16 cellular contexts compared by ENCODE assay signal in the genomic region with DNA sequence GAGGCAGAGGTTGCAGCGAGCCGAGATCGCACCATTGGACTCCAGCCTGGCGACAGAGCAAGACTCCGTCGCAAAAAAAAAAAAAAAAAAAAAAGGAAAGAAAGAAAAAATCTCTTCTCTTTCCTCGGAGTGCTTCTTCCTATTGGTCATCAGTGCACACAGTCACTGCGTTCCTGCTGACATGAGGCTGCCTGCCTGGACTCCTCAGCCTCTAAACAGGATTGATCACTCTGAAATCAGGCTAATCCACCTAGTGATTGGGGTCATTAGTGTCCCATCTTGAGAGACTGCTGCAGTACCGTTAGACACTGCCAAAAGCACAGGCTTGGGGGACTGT. TPM values are rescaled to one million over a fixed set of nuclear protein-coding genes. Genes with fewer than 3 reads are reported as not detected.
DNase-seq lines count a peak whose midpoint lies in the region; ATAC-seq, FAIRE-seq and TF ChIP-seq lines count a peak whose summit lies in the region.
"Had no signal": no experiment of that assay in that cellular context is flagged by ENCODE, and none has a peak within 500 bp of the region (broad histone marks: within the 10 kb centered on the region; RNA-seq: fewer than 3 reads in every experiment).

No MANE protein-coding gene starts in this region.

- H3K4me3 ChIP-seq in right cardiac atrium (ENCODE audit: low read length) (no peak overlapping the region), kidney (ENCODE audit: low read length in 2 of 2) (no peak overlapping the region)
- no peak overlapping the region for H3K4me3 ChIP-seq in CD4-positive, alpha-beta memory T cell (ENCODE audit: low read length in 2 of 2)
- H3K4me3 ChIP-seq: PC-9, upper lobe of right lung had no signal

- H3K27ac Mint-ChIP-seq in endothelial cell (ENCODE audit: unreplicated experiment) (peak overlapping the region; percentile 13), osteocyte (ENCODE audit: unreplicated experiment) (peak overlapping the region; percentile 89)
- H3K27ac Mint-ChIP-seq in CD4-positive, alpha-beta memory T cell, result peak overlapping the region in 2 of 7 donors; percentile 48 to 78
- H3K27ac Mint-ChIP-seq: activated CD4-positive, alpha-beta memory T cell treated with anti-CD3 and anti-CD28 coated beads for 36 hours; activated naive CD8-positive, alpha-beta T cell treated with anti-CD3 and anti-CD28 coated beads, Interleukin-2, amount 10 ng/mL, durations not matched to agents 7 days and 5 days; activated T-cell treated with anti-CD3 and anti-CD28 coated beads, Interleukin-2, amount 50 U/mL, for 72 hours had no signal

- H3K27ac ChIP-seq in right cardiac atrium (ENCODE audit: low read length) (peak overlapping the region; percentile 54), kidney (ENCODE audit: low read depth in 2 of 2, low read length in 2 of 2) (no peak overlapping the region)
- H3K27ac ChIP-seq in CD4-positive, alpha-beta memory T cell (ENCODE audit: low read depth, low read length), result no peak overlapping the region
- H3K27ac ChIP-seq: PC-9, upper lobe of right lung had no signal

- H3K4me1 ChIP-seq in right cardiac atrium (ENCODE audit: control insufficient read depth, insufficient read depth, low read length) (peaks cover 6% of the 10 kb centered on the region), kidney (ENCODE audit: control insufficient read depth in 1 of 2, insufficient read depth in 1 of 2, low read depth in 1 of 2, low read length in 2 of 2) (peaks cover 0 to 2% of the 10 kb centered on the region in 2 donors)
- no peaks in the 10 kb centered on the region for H3K4me1 ChIP-seq in CD4-positive, alpha-beta memory T cell (ENCODE audit: insufficient read depth, low read length)

- no peaks in the 10 kb centered on the region for H3K9me3 Mint-ChIP-seq in endothelial cell (ENCODE audit: unreplicated experiment)
- H3K9me3 Mint-ChIP-seq in osteocyte (ENCODE audit: unreplicated experiment), result no peaks in the 10 kb centered on the region
- H3K9me3 Mint-ChIP-seq in CD4-positive, alpha-beta memory T cell, result no peaks in the 10 kb centered on the region
- H3K9me3 Mint-ChIP-seq: activated CD4-positive, alpha-beta memory T cell treated with anti-CD3 and anti-CD28 coated beads for 36 hours; activated naive CD8-positive, alpha-beta T cell treated with anti-CD3 and anti-CD28 coated beads, Interleukin-2, amount 10 ng/mL, durations not matched to agents 7 days and 5 days; activated T-cell treated with anti-CD3 and anti-CD28 coated beads, Interleukin-2, amount 50 U/mL, for 72 hours; central memory CD8-positive, alpha-beta T cell had no signal

- no peak for FAIRE-seq in kidney (lab: Jason Lieb, UNC)
- FAIRE-seq: islet of Langerhans, TTC549 had no signal

- DNase-seq in right cardiac atrium (no peak), cardiac septum (ENCODE audit: low spot score) (no peak), endothelial cell (ENCODE audit: low spot score) (no peak), osteocyte (ENCODE audit: extremely low spot score, unreplicated experiment) (no peak), kidney (no peak)
- no peak for DNase-seq in CD4-positive, alpha-beta memory T cell
- DNase-seq: activated CD4-positive, alpha-beta memory T cell treated with anti-CD3 and anti-CD28 coated beads for 36 hours; activated naive CD8-positive, alpha-beta T cell treated with anti-CD3 and anti-CD28 coated beads, Interleukin-2, amount 10 ng/mL, durations not matched to agents 7 days and 5 days; activated T-cell treated with anti-CD3 and anti-CD28 coated beads, Interleukin-2, amount 50 U/mL, for 72 hours; upper lobe of right lung had no signal

- H3K4me3 Mint-ChIP-seq in endothelial cell (ENCODE audit: unreplicated experiment), result no peak overlapping the region
- no peak overlapping the region for H3K4me3 Mint-ChIP-seq in osteocyte (ENCODE audit: unreplicated experiment)
- H3K4me3 Mint-ChIP-seq in CD4-positive, alpha-beta memory T cell, result no peak overlapping the region
- H3K4me3 Mint-ChIP-seq: activated CD4-positive, alpha-beta memory T cell treated with anti-CD3 and anti-CD28 coated beads for 36 hours; activated naive CD8-positive, alpha-beta T cell treated with anti-CD3 and anti-CD28 coated beads, Interleukin-2, amount 10 ng/mL, durations not matched to agents 7 days and 5 days; activated T-cell treated with anti-CD3 and anti-CD28 coated beads, Interleukin-2, amount 50 U/mL, for 72 hours; central memory CD8-positive, alpha-beta T cell had no signal

- CTCF ChIA-PET in CD4-positive, alpha-beta memory T cell (lab: Charles Lee; ENCODE audit: partially characterized antibody), result interaction anchor here (0.7 kb wide), 1 partner anchor 25 kb away, joined by 3 read pairs; no protein-coding TSS in a partner anchor

- intact Hi-C loops in right cardiac atrium (cut with DNase I) (no loop called here), cardiac septum (cut with DNase I) (no loop called here), kidney (cut with DNase I) (no loop called here)
- intact Hi-C loops in CD4-positive, alpha-beta memory T cell (cut with micrococcal nuclease), result no loop called here

- WGBS in right cardiac atrium, result 67% methylated on average over 9 of the region's 9 CpGs

- ATAC-seq in right cardiac atrium (no peak), HG03442 (IDR thresholded peaks at IDR 0.05; ENCODE audit: unreplicated experiment) (no peak), GM21619 (IDR thresholded peaks at IDR 0.05; ENCODE audit: unreplicated experiment) (no peak)
- ATAC-seq: activated T-cell treated with anti-CD3 and anti-CD28 coated beads, Interleukin-2, amount 50 U/mL, for 72 hours; upper lobe of right lung had no signal

- no peaks in the 10 kb centered on the region for H3K4me1 Mint-ChIP-seq in endothelial cell (ENCODE audit: unreplicated experiment)
- peaks cover 34% of the 10 kb centered on the region for H3K4me1 Mint-ChIP-seq in osteocyte (ENCODE audit: unreplicated experiment)
- H3K4me1 Mint-ChIP-seq in CD4-positive, alpha-beta memory T cell, result no peaks in the 10 kb centered on the region
- H3K4me1 Mint-ChIP-seq: activated naive CD8-positive, alpha-beta T cell treated with anti-CD3 and anti-CD28 coated beads, Interleukin-2, amount 10 ng/mL, durations not matched to agents 7 days and 5 days had no signal

- TF ChIP-seq CTCF in endothelial cell (IDR thresholded peaks at IDR 0.05; ENCODE audit: unreplicated experiment), result no peak
- no peak for TF ChIP-seq CTCF in osteocyte (IDR thresholded peaks at IDR 0.05)
- TF ChIP-seq CTCF in kidney (IDR thresholded peaks at IDR 0.05; ENCODE audit: borderline replicate concordance, extremely low read depth, insufficient read depth), result no peak

- H3K27me3 ChIP-seq in right cardiac atrium (ENCODE audit: control insufficient read depth, insufficient read depth), result no peaks in the 10 kb centered on the region
- H3K27me3 ChIP-seq in CD4-positive, alpha-beta memory T cell (ENCODE audit: insufficient read depth, low read length), result no peaks in the 10 kb centered on the region
- H3K27me3 ChIP-seq: upper lobe of right lung had no signal

- POLR2A ChIA-PET in CD4-positive, alpha-beta memory T cell (lab: Charles Lee; ENCODE audit: partially characterized antibody), result no interaction called here

- H3K9me3 ChIP-seq in right cardiac atrium (ENCODE audit: control insufficient read depth, low read length), result no peaks in the 10 kb centered on the region
- no peaks in the 10 kb centered on the region for H3K9me3 ChIP-seq in CD4-positive, alpha-beta memory T cell (ENCODE audit: control insufficient read depth in 1 of 2, low read length in 2 of 2)
- no peaks in the 10 kb centered on the region for H3K9me3 ChIP-seq in kidney (ENCODE audit: control insufficient read depth in 1 of 2, low read length in 2 of 2)
- H3K9me3 ChIP-seq: upper lobe of right lung had no signal

- no peak overlapping the region for H3K9ac ChIP-seq in kidney (ENCODE audit: low read length in 2 of 2)

- H3K27me3 Mint-ChIP-seq in endothelial cell (ENCODE audit: unreplicated experiment) (peaks cover 11% of the 10 kb centered on the region), osteocyte (ENCODE audit: unreplicated experiment) (no peaks in the 10 kb centered on the region)
- no peaks in the 10 kb centered on the region for H3K27me3 Mint-ChIP-seq in CD4-positive, alpha-beta memory T cell
- H3K27me3 Mint-ChIP-seq: activated CD4-positive, alpha-beta memory T cell treated with anti-CD3 and anti-CD28 coated beads for 36 hours; activated naive CD8-positive, alpha-beta T cell treated with anti-CD3 and anti-CD28 coated beads, Interleukin-2, amount 10 ng/mL, durations not matched to agents 7 days and 5 days; central memory CD8-positive, alpha-beta T cell had no signal

- H3K36me3 Mint-ChIP-seq in endothelial cell (ENCODE audit: low read depth, unreplicated experiment), result peaks cover 51% of the 10 kb centered on the region
- H3K36me3 Mint-ChIP-seq in osteocyte (ENCODE audit: unreplicated experiment), result peaks cover 42% of the 10 kb centered on the region
- peaks cover 54 to 79% of the 10 kb centered on the region in 2 donors for H3K36me3 Mint-ChIP-seq in CD4-positive, alpha-beta memory T cell

- H3K36me3 ChIP-seq in CD4-positive, alpha-beta memory T cell (ENCODE audit: insufficient read depth, low read length), result peaks cover 82% of the 10 kb centered on the region
- H3K36me3 ChIP-seq in kidney (ENCODE audit: control insufficient read depth in 1 of 2, insufficient read depth in 2 of 2, low read length in 2 of 2), result peaks cover 63 to 78% of the 10 kb centered on the region in 2 donors

RNA-seq across cellular contexts. Expression of gene PLCD3, which starts 30.8 kb away (rescaled TPM):
- 100 to 1,000 TPM in 3 of 4 donors, 10 to 100 TPM in 1; 94.2 to 164 (median 138) TPM for total RNA-seq in right cardiac atrium
- polyA plus RNA-seq in right cardiac atrium, result 100 TPM
- total RNA-seq in cardiac septum, result 87.6 TPM
- 9.7 TPM for total RNA-seq in endothelial cell (ENCODE audit: unreplicated experiment)
- 92.3 and 111 TPM in 2 replicates for total RNA-seq in osteocyte
- total RNA-seq in CD4-positive, alpha-beta memory T cell, result 1 to 10 TPM; 3.8 to 6.0 TPM
- polyA plus RNA-seq in CD4-positive, alpha-beta memory T cell, result under 1 TPM; 0.30 to 0.80 TPM
- total RNA-seq in kidney, result 111 TPM
- 14.8 TPM for polyA plus RNA-seq in kidney (ENCODE audit: insufficient read depth, low read depth, low replicate concordance)

RNA-seq across cellular contexts. Expression of gene ACBD4, which starts 34.0 kb away (rescaled TPM):
- total RNA-seq in right cardiac atrium (10 to 100 TPM; 11.9 to 14.8 (median 12.6) TPM), cardiac septum (6.4 TPM), endothelial cell (ENCODE audit: unreplicated experiment) (9.4 TPM), osteocyte (8.1 and 10.6 TPM in 2 replicates), kidney (19.2 TPM)
- polyA plus RNA-seq in right cardiac atrium (12.0 TPM), kidney (ENCODE audit: insufficient read depth, low read depth, low replicate concordance) (46.3 TPM)
- total RNA-seq in CD4-positive, alpha-beta memory T cell, result 10 to 100 TPM; 41.9 to 48.1 TPM
- polyA plus RNA-seq in CD4-positive, alpha-beta memory T cell, result 10 to 100 TPM; 10.3 to 10.5 TPM

RNA-seq across cellular contexts. Expression of gene NMT1, which starts 40.4 kb away (rescaled TPM):
- total RNA-seq in right cardiac atrium (100 to 1,000 TPM in 1 of 4 donors, 10 to 100 TPM in 3; 66.3 to 105 (median 72.2) TPM), cardiac septum (74.8 TPM), endothelial cell (ENCODE audit: unreplicated experiment) (85.8 TPM), osteocyte (92.4 and 97.9 TPM in 2 replicates), kidney (98.5 TPM)
- polyA plus RNA-seq in right cardiac atrium (33.4 TPM), kidney (ENCODE audit: insufficient read depth, low read depth, low replicate concordance) (72.3 TPM)
- total RNA-seq in CD4-positive, alpha-beta memory T cell, result 100 to 1,000 TPM; 125 to 126 TPM
- polyA plus RNA-seq in CD4-positive, alpha-beta memory T cell, result 10 to 100 TPM; 56.2 to 75.7 TPM

RNA-seq across cellular contexts. Expression of gene HEXIM1, which starts 46.8 kb away (rescaled TPM):
- total RNA-seq in right cardiac atrium (10 to 100 TPM; 37.1 to 42.6 (median 40.6) TPM), cardiac septum (19.8 TPM), endothelial cell (ENCODE audit: unreplicated experiment) (22.6 TPM), osteocyte (42.0 and 44.5 TPM in 2 replicates), kidney (34.7 TPM)
- polyA plus RNA-seq in right cardiac atrium (21.2 TPM), kidney (ENCODE audit: insufficient read depth, low read depth, low replicate concordance) (25.0 TPM)
- 10 to 100 TPM; 28.8 to 30.8 TPM for total RNA-seq in CD4-positive, alpha-beta memory T cell
- 1 to 10 TPM; 2.8 to 5.9 TPM for polyA plus RNA-seq in CD4-positive, alpha-beta memory T cell

RNA-seq across cellular contexts. Expression of gene DCAKD, which starts 50.1 kb away (rescaled TPM):
- total RNA-seq in right cardiac atrium (10 to 100 TPM; 36.3 to 40.2 (median 37.2) TPM), cardiac septum (32.1 TPM), endothelial cell (ENCODE audit: unreplicated experiment) (29.2 TPM), osteocyte (41.3 and 42.2 TPM in 2 replicates), kidney (34.9 TPM)
- polyA plus RNA-seq in right cardiac atrium (23.6 TPM), kidney (ENCODE audit: insufficient read depth, low read depth, low replicate concordance) (27.5 TPM)
- 10 to 100 TPM; 32.0 to 32.1 TPM for total RNA-seq in CD4-positive, alpha-beta memory T cell
- polyA plus RNA-seq in CD4-positive, alpha-beta memory T cell, result 10 to 100 TPM in 1 of 2 donors, 1 to 10 TPM in 1; 8.8 to 16.2 TPM
